In genomic region chr11:68113986-68114385, GRCh38 we compare ENCODE assay signal across 1 cellular context.
TF ChIP-seq lines count a peak whose summit lies in the region.

No MANE protein-coding gene starts in this region.

TF ChIP-seq in IMR-90, 13 proteins besides CTCF, POLR2A, EP300 and RAD21:
- TF ChIP-seq SMC3 (IDR thresholded peaks at IDR 0.05; ENCODE audit: low read depth, low read length): no peak
- TF ChIP-seq MAFK (IDR thresholded peaks at IDR 0.05; ENCODE audit: low read depth, low read length): peak; percentile 79
